18 cellular contexts compared by ENCODE assay signal in the genomic region with DNA sequence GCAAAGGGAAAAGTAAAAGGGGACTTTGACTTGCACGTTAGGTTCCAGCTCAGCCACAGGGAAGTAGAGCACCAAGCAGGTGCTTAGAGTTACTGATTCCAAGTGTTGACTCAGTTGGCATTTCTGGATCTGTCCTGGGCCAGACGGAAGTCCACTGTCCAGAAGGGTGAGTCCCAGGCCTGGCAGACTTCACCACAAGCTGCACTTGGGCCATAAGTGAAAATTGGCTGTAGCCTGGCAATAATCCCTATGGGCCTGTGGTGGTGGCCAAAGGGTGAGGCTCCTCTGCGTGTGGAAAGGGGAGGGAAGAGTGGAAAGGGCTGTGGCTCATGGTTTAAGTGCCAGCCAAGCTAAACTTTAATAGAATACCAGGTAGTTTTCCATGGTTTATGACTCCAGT.
A peak's percentile ranks its signal among the peaks of the same experiment; 100 is the strongest.
DNase-seq lines count a peak whose midpoint lies in the region; ATAC-seq and TF ChIP-seq lines count a peak whose summit lies in the region.
"Had no signal": no experiment of that assay in that cellular context is flagged by ENCODE, and none has a peak within 500 bp of the region (broad histone marks: within the 10 kb centered on the region; RNA-seq: fewer than 3 reads in every experiment).

No MANE protein-coding gene starts in this region.

- H3K4me3 ChIP-seq in MG63 (no peak overlapping the region), colonic mucosa (no peak overlapping the region)
- H3K4me3 ChIP-seq: A549, BLaER1, GM12878, GM23248, HAP-1, SJSA1 had no signal

- no peaks in the 10 kb centered on the region for H3K4me1 ChIP-seq in colonic mucosa
- H3K4me1 ChIP-seq: A549, BLaER1, SJSA1 had no signal

- TF ChIP-seq CTCF in colonic mucosa (IDR thresholded peaks at IDR 0.05): no peak

- DNase-seq in MG63 (peak; percentile 98), colonic mucosa (peak; percentile 81), left colon (peak; percentile 47 to 83), posterior vena cava (ENCODE audit: low spot score) (peak; percentile 79), OCI-M2 (lab: John Stamatoyannopoulos, UW; ENCODE audit: unreplicated experiment) (no peak), cortex of kidney (lab: John Stamatoyannopoulos, UW) (no peak), GM03348 (ENCODE audit: low spot score) (no peak)
- DNase-seq in activated CD4-positive, CD25-positive, alpha-beta regulatory T cell (lab: John Stamatoyannopoulos, UW): no peak
- DNase-seq: Calu3; CD4-positive, alpha-beta memory T cell; GF-D8; GM23248; NCI-H774 had no signal

- H3K9ac ChIP-seq in colonic mucosa (ENCODE audit: low read depth in 2 of 2, low read length in 2 of 2): peak overlapping the region in 1 of 2 donors; percentile 51
- H3K9ac ChIP-seq: BLaER1, GM23248 had no signal

- H3K27ac ChIP-seq in colonic mucosa: peak overlapping the region; percentile 81
- H3K27ac ChIP-seq: A549, BLaER1, GM23248, SJSA1 had no signal

- intact Hi-C loops in colonic mucosa (cut with DNase I): no loop called here
- intact Hi-C loops in left colon (cut with DNase I, micrococcal nuclease): no loop called here
- intact Hi-C loops in posterior vena cava (cut with DNase I): no loop called here

- H3K36me3 ChIP-seq in MG63 (no peaks in the 10 kb centered on the region), colonic mucosa (no peaks in the 10 kb centered on the region)
- H3K36me3 ChIP-seq: BLaER1, HAP-1, SJSA1 had no signal

- H3K27me3 ChIP-seq in MG63 (no peaks in the 10 kb centered on the region), colonic mucosa (no peaks in the 10 kb centered on the region)
- H3K27me3 ChIP-seq: BLaER1, SJSA1 had no signal

- ATAC-seq in left colon: peak; percentile 89
- ATAC-seq: A549, GM12878 had no signal

- H3K9me3 ChIP-seq in MG63 (peaks cover 3% of the 10 kb centered on the region; the same call in 1 of the 2 replicates), colonic mucosa (no peaks in the 10 kb centered on the region)
- H3K9me3 ChIP-seq: A549, BLaER1, HAP-1, SJSA1 had no signal

Comparison
In these comparisons a context has a peak if more than half of its experiments do, and no peak if none do; other contexts are left out.
1. DNase-seq: peak in MG63 (single experiment), colonic mucosa (single experiment), left colon (2 of 2) and posterior vena cava (single experiment); none in OCI-M2 (single experiment), cortex of kidney (single experiment), GM03348 (single experiment) and activated CD4-positive, CD25-positive, alpha-beta regulatory T cell (0 of 4).